Comparison of ENCODE assay signal across 1 cellular context in genomic region chr19:1672038-1672768, GRCh38.
A peak's percentile ranks its signal among the peaks of the same experiment; 100 is the strongest.
TF ChIP-seq lines count a peak whose summit lies in the region.

No MANE protein-coding gene starts in this region.

TF ChIP-seq in HEK293, 187 proteins besides CTCF, POLR2A, EP300 and RAD21 (continued from another document and continues in another):
- TF ChIP-seq, protein P1, sequence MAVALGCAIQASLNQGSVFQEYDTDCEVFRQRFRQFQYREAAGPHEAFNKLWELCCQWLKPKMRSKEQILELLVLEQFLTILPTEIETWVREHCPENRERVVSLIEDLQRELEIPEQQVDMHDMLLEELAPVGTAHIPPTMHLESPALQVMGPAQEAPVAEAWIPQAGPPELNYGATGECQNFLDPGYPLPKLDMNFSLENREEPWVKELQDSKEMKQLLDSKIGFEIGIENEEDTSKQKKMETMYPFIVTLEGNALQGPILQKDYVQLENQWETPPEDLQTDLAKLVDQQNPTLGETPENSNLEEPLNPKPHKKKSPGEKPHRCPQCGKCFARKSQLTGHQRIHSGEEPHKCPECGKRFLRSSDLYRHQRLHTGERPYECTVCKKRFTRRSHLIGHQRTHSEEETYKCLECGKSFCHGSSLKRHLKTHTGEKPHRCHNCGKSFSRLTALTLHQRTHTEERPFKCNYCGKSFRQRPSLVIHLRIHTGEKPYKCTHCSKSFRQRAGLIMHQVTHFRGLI (tag by site-specific recombination; IDR thresholded peaks at IDR 0.05): no peak
- no peak; the same call in 1 of the 2 replicates for TF ChIP-seq ZNF2 (tag by site-specific recombination; IDR thresholded peaks at IDR 0.05)
- no peak for TF ChIP-seq TRIM28 (IDR thresholded peaks at IDR 0.05; ENCODE audit: borderline replicate concordance, low read length)
- TF ChIP-seq OSR2 (tag by site-specific recombination; IDR thresholded peaks at IDR 0.05): no peak
- TF ChIP-seq ZNF626 (tag by site-specific recombination; IDR thresholded peaks at IDR 0.05): no peak
- TF ChIP-seq ZNF391 (tag by site-specific recombination; IDR thresholded peaks at IDR 0.05; ENCODE audit: borderline replicate concordance, low read depth): 0 out of 2 replicates have a peak, but pooled peaks have one; percentile 68
- TF ChIP-seq AEBP2 (tag by site-specific recombination; IDR thresholded peaks at IDR 0.05; ENCODE audit: borderline replicate concordance): no peak
- peak; percentile 74; the same call in 1 of the 2 replicates for TF ChIP-seq ZBTB7A (tag by site-specific recombination; IDR thresholded peaks at IDR 0.05; ENCODE audit: low read depth)
- TF ChIP-seq YY1 (tag by site-specific recombination; IDR thresholded peaks at IDR 0.05): no peak
- TF ChIP-seq KLF1 (tag by site-specific recombination; IDR thresholded peaks at IDR 0.05): 0 out of 2 replicates have a peak, but pooled peaks have one; percentile 30
- TF ChIP-seq GLIS2 (tag by site-specific recombination; IDR thresholded peaks at IDR 0.05): peak; percentile 85
- no peak; the same call in 1 of the 2 replicates for TF ChIP-seq ZNF239 (tag by site-specific recombination; IDR thresholded peaks at IDR 0.05)
- no peak for TF ChIP-seq ZNF707 (tag by site-specific recombination; IDR thresholded peaks at IDR 0.05)
- TF ChIP-seq GLI4 (tag by site-specific recombination; IDR thresholded peaks at IDR 0.05): no peak
- TF ChIP-seq ZNF561 (tag by site-specific recombination; IDR thresholded peaks at IDR 0.05; ENCODE audit: borderline replicate concordance): no peak
- TF ChIP-seq, protein P2, sequence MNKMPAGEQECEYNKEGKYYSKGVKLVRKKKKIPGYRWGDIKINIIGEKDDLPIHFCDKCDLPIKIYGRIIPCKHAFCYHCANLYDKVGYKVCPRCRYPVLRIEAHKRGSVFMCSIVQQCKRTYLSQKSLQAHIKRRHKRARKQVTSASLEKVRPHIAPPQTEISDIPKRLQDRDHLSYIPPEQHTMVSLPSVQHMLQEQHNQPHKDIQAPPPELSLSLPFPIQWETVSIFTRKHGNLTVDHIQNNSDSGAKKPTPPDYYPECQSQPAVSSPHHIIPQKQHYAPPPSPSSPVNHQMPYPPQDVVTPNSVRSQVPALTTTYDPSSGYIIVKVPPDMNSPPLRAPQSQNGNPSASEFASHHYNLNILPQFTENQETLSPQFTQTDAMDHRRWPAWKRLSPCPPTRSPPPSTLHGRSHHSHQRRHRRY (tag by site-specific recombination; IDR thresholded peaks at IDR 0.05): no peak
- TF ChIP-seq ZSCAN16 (tag by site-specific recombination; IDR thresholded peaks at IDR 0.05): no peak
- no peak for TF ChIP-seq FEZF1 (tag by site-specific recombination; IDR thresholded peaks at IDR 0.05)
- TF ChIP-seq ZNF473 (tag by site-specific recombination; IDR thresholded peaks at IDR 0.05): no peak
- TF ChIP-seq ZNF513 (tag by site-specific recombination; IDR thresholded peaks at IDR 0.05): no peak
- TF ChIP-seq ZNF248 (tag by site-specific recombination; IDR thresholded peaks at IDR 0.05): no peak
- TF ChIP-seq ZNF223 (tag by site-specific recombination; IDR thresholded peaks at IDR 0.05): no peak
- no peak; the same call in 1 of the 2 replicates for TF ChIP-seq ZNF777 (tag by site-specific recombination; IDR thresholded peaks at IDR 0.05; ENCODE audit: borderline replicate concordance)
- no peak for TF ChIP-seq IKZF3 (tag by site-specific recombination; IDR thresholded peaks at IDR 0.05)
- TF ChIP-seq ZNF571 (tag by site-specific recombination; IDR thresholded peaks at IDR 0.05): no peak
- peak; percentile 81 for TF ChIP-seq ZNF610 (tag by site-specific recombination; IDR thresholded peaks at IDR 0.05; ENCODE audit: borderline replicate concordance)
- TF ChIP-seq, protein P3, sequence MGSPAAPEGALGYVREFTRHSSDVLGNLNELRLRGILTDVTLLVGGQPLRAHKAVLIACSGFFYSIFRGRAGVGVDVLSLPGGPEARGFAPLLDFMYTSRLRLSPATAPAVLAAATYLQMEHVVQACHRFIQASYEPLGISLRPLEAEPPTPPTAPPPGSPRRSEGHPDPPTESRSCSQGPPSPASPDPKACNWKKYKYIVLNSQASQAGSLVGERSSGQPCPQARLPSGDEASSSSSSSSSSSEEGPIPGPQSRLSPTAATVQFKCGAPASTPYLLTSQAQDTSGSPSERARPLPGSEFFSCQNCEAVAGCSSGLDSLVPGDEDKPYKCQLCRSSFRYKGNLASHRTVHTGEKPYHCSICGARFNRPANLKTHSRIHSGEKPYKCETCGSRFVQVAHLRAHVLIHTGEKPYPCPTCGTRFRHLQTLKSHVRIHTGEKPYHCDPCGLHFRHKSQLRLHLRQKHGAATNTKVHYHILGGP (tag by site-specific recombination; IDR thresholded peaks at IDR 0.05): no peak
- no peak for TF ChIP-seq HOXD13 (CRISPR knock-in tag; IDR thresholded peaks at IDR 0.05; ENCODE audit: borderline replicate concordance)
- no peak for TF ChIP-seq ZNF624 (tag by site-specific recombination; IDR thresholded peaks at IDR 0.05)
- no peak for TF ChIP-seq ZNF514 (tag by site-specific recombination; IDR thresholded peaks at IDR 0.05)
- TF ChIP-seq ZNF837 (tag by site-specific recombination; IDR thresholded peaks at IDR 0.05): no peak
- no peak for TF ChIP-seq ZFP3 (tag by site-specific recombination; IDR thresholded peaks at IDR 0.05; ENCODE audit: low read depth)
- TF ChIP-seq KLF8 (tag by site-specific recombination; IDR thresholded peaks at IDR 0.05): 0 out of 2 replicates have a peak, but pooled peaks have one; percentile 51
- TF ChIP-seq ZNF362 (tag by site-specific recombination; IDR thresholded peaks at IDR 0.05): peak; percentile 49; the same call in 1 of the 2 replicates
- no peak for TF ChIP-seq ZNF670 (tag by site-specific recombination; IDR thresholded peaks at IDR 0.05; ENCODE audit: low read depth)
- no peak for TF ChIP-seq ZNF169 (tag by site-specific recombination; IDR thresholded peaks at IDR 0.05)
- TF ChIP-seq ZNF654 (tag by site-specific recombination; IDR thresholded peaks at IDR 0.05; ENCODE audit: low read depth): peak; percentile 68
- TF ChIP-seq, protein P4, sequence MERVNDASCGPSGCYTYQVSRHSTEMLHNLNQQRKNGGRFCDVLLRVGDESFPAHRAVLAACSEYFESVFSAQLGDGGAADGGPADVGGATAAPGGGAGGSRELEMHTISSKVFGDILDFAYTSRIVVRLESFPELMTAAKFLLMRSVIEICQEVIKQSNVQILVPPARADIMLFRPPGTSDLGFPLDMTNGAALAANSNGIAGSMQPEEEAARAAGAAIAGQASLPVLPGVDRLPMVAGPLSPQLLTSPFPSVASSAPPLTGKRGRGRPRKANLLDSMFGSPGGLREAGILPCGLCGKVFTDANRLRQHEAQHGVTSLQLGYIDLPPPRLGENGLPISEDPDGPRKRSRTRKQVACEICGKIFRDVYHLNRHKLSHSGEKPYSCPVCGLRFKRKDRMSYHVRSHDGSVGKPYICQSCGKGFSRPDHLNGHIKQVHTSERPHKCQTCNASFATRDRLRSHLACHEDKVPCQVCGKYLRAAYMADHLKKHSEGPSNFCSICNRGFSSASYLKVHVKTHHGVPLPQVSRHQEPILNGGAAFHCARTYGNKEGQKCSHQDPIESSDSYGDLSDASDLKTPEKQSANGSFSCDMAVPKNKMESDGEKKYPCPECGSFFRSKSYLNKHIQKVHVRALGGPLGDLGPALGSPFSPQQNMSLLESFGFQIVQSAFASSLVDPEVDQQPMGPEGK (tag by site-specific recombination; IDR thresholded peaks at IDR 0.05): peak; percentile 97
- TF ChIP-seq ZFP69B (tag by site-specific recombination; IDR thresholded peaks at IDR 0.05): 0 out of 2 replicates have a peak, but pooled peaks have one; percentile 43
- TF ChIP-seq ZSCAN23 (tag by site-specific recombination; IDR thresholded peaks at IDR 0.05): no peak
- peak; percentile 39; the same call in 1 of the 2 replicates for TF ChIP-seq ZSCAN30 (tag by site-specific recombination; IDR thresholded peaks at IDR 0.05)
- TF ChIP-seq ZSCAN4 (tag by site-specific recombination; IDR thresholded peaks at IDR 0.05): no peak
- no peak; the same call in 1 of the 2 replicates for TF ChIP-seq EGR2 (tag by site-specific recombination; IDR thresholded peaks at IDR 0.05; ENCODE audit: low read depth)
- no peak for TF ChIP-seq ZNF521 (tag by site-specific recombination; IDR thresholded peaks at IDR 0.05)
- TF ChIP-seq, protein P5, sequence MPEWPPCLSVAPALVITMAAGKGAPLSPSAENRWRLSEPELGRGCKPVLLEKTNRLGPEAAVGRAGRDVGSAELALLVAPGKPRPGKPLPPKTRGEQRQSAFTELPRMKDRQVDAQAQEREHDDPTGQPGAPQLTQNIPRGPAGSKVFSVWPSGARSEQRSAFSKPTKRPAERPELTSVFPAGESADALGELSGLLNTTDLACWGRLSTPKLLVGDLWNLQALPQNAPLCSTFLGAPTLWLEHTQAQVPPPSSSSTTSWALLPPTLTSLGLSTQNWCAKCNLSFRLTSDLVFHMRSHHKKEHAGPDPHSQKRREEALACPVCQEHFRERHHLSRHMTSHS (tag by site-specific recombination; IDR thresholded peaks at IDR 0.05): no peak
- TF ChIP-seq ZNF433 (tag by site-specific recombination; IDR thresholded peaks at IDR 0.05; ENCODE audit: low read depth): no peak
- no peak for TF ChIP-seq ZNF549 (tag by site-specific recombination; IDR thresholded peaks at IDR 0.05)
- no peak for TF ChIP-seq OVOL3 (tag by site-specific recombination; IDR thresholded peaks at IDR 0.05)
- TF ChIP-seq GLIS1 (tag by site-specific recombination; IDR thresholded peaks at IDR 0.05): peak; percentile 64
- no peak for TF ChIP-seq TCF7L2 (IDR thresholded peaks at IDR 0.05; ENCODE audit: borderline replicate concordance, low read depth, low read length)
- TF ChIP-seq ZNF629 (tag by site-specific recombination; IDR thresholded peaks at IDR 0.05): peak; percentile 56; the same call in 1 of the 2 replicates
- no peak for TF ChIP-seq ZNF423 (tag by site-specific recombination; IDR thresholded peaks at IDR 0.05)
- TF ChIP-seq, protein P6, sequence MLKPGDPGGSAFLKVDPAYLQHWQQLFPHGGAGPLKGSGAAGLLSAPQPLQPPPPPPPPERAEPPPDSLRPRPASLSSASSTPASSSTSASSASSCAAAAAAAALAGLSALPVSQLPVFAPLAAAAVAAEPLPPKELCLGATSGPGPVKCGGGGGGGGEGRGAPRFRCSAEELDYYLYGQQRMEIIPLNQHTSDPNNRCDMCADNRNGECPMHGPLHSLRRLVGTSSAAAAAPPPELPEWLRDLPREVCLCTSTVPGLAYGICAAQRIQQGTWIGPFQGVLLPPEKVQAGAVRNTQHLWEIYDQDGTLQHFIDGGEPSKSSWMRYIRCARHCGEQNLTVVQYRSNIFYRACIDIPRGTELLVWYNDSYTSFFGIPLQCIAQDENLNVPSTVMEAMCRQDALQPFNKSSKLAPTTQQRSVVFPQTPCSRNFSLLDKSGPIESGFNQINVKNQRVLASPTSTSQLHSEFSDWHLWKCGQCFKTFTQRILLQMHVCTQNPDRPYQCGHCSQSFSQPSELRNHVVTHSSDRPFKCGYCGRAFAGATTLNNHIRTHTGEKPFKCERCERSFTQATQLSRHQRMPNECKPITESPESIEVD (tag by site-specific recombination; IDR thresholded peaks at IDR 0.05): no peak
- TF ChIP-seq, protein P7, sequence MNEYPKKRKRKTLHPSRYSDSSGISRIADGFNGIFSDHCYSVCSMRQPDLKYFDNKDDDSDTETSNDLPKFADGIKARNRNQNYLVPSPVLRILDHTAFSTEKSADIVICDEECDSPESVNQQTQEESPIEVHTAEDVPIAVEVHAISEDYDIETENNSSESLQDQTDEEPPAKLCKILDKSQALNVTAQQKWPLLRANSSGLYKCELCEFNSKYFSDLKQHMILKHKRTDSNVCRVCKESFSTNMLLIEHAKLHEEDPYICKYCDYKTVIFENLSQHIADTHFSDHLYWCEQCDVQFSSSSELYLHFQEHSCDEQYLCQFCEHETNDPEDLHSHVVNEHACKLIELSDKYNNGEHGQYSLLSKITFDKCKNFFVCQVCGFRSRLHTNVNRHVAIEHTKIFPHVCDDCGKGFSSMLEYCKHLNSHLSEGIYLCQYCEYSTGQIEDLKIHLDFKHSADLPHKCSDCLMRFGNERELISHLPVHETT (tag by site-specific recombination; IDR thresholded peaks at IDR 0.05): no peak
- no peak for TF ChIP-seq ZNF324 (tag by site-specific recombination; IDR thresholded peaks at IDR 0.05)
- TF ChIP-seq SP7 (tag by site-specific recombination; IDR thresholded peaks at IDR 0.05): peak; percentile 39; the same call in 1 of the 2 replicates
- no peak for TF ChIP-seq ZNF266 (tag by site-specific recombination; IDR thresholded peaks at IDR 0.05; ENCODE audit: low read depth)
